Comparison of ENCODE assay signal across 9 cellular contexts in genomic region chr4:71962622-71963264, GRCh38.
"Had no signal": no experiment of that assay in that cellular context is flagged by ENCODE, and none has a peak within 500 bp of the region (broad histone marks: within the 10 kb centered on the region; RNA-seq: fewer than 3 reads in every experiment).

No MANE protein-coding gene starts in this region.

- ATAC-seq: K562 had no signal

- H3K4me3 ChIP-seq: GM23248, K562 had no signal

- H2AFZ ChIP-seq: GM23248 had no signal

- FAIRE-seq: H1, H54, K562 had no signal

- H3K27ac ChIP-seq: GM23248, HL-60 had no signal

- H3K9ac ChIP-seq: GM23248 had no signal

- DNase-seq: GM23248, H9, HCEC 1CT, IMR-90, KG1 had no signal
